Comparison of ENCODE assay signal across 8 cellular contexts in genomic region chr4:119370392-119370791, GRCh38.
DNase-seq lines count a peak whose midpoint lies in the region; ATAC-seq and TF ChIP-seq lines count a peak whose summit lies in the region.
"Not testable (repeated sequence)": the region's sequence is repeated elsewhere in the genome, so short reads cannot be mapped to it uniquely, and the experiment has no call there.

No MANE protein-coding gene starts in this region.

- not testable (repeated sequence) for H3K9me3 Mint-ChIP-seq in stimulated activated naive CD8-positive, alpha-beta T cell treated with anti-CD3 and anti-CD28 coated beads, Interleukin-15, amount 100 ng/mL, for 72 hours

- peaks cover 31 to 33% of the 10 kb centered on the region in 2 experiments for H3K4me1 ChIP-seq in neutrophil (ENCODE audit: control insufficient read depth in 1 of 2, insufficient read depth in 1 of 2, low read depth in 1 of 2, low read length in 1 of 2)

- not testable (repeated sequence) for H3K9me3 ChIP-seq in neutrophil

- POLR2A ChIA-PET in RWPE1 (lab: Yijun Ruan, JAX; ENCODE audit: low non-redundant PET), result not testable (repeated sequence)

- ATAC-seq in GM18498 (IDR thresholded peaks at IDR 0.05; ENCODE audit: unreplicated experiment) (peak; percentile 99), GM21786 (IDR thresholded peaks at IDR 0.05; ENCODE audit: unreplicated experiment) (peak; percentile 98), HG03521 (IDR thresholded peaks at IDR 0.05; ENCODE audit: unreplicated experiment) (peak; percentile 96)
- ATAC-seq in stimulated activated naive CD8-positive, alpha-beta T cell treated with anti-CD3 and anti-CD28 coated beads, Interleukin-15, amount 100 ng/mL, for 72 hours, result peak; percentile 98

- H3K27ac ChIP-seq in RWPE1, result not testable (repeated sequence)
- H3K27ac ChIP-seq in neutrophil, result peak overlapping the region; percentile 86

- not testable (repeated sequence) for H3K27me3 Mint-ChIP-seq in stimulated activated naive CD8-positive, alpha-beta T cell treated with anti-CD3 and anti-CD28 coated beads, Interleukin-15, amount 100 ng/mL, for 72 hours

- not testable (repeated sequence) for TF ChIP-seq CTCF in RWPE1 (conservative IDR thresholded peaks at IDR 0.05; ENCODE audit: low read depth); neutrophil (IDR thresholded peaks at IDR 0.05)

- H3K36me3 ChIP-seq in neutrophil, result not testable (repeated sequence)

- peak overlapping the region in 1 of 2 donors; percentile 28 for H3K27ac Mint-ChIP-seq in stimulated activated naive CD8-positive, alpha-beta T cell treated with anti-CD3 and anti-CD28 coated beads, Interleukin-15, amount 100 ng/mL, for 72 hours

- peak; percentile 19 for DNase-seq in RWPE1 (ENCODE audit: low spot score)
- DNase-seq in activated CD8-positive, alpha-beta memory T cell treated with anti-CD3 and anti-CD28 coated beads, Interleukin-2, amount 50 U/mL, for 4 hours, result peak; percentile 48
- peak; percentile 29 for DNase-seq in effector CD8-positive, alpha-beta T cell (lab: John Stamatoyannopoulos, UW)
- DNase-seq in stimulated activated naive CD8-positive, alpha-beta T cell treated with anti-CD3 and anti-CD28 coated beads, Interleukin-15, amount 100 ng/mL, for 72 hours, result peak; percentile 54 to 79

- peak overlapping the region in 1 of 2 donors; percentile 72 for H3K4me3 Mint-ChIP-seq in stimulated activated naive CD8-positive, alpha-beta T cell treated with anti-CD3 and anti-CD28 coated beads, Interleukin-15, amount 100 ng/mL, for 72 hours

- peaks cover 28% of the 10 kb centered on the region for H3K4me1 Mint-ChIP-seq in stimulated activated naive CD8-positive, alpha-beta T cell treated with anti-CD3 and anti-CD28 coated beads, Interleukin-15, amount 100 ng/mL, for 72 hours

- H3K4me3 ChIP-seq in neutrophil (ENCODE audit: low read depth in 1 of 2, low read length in 1 of 2), result peak overlapping the region; percentile 29 to 48

- CTCF ChIA-PET in RWPE1 (lab: Yijun Ruan, JAX), result not testable (repeated sequence)

- H3K27me3 ChIP-seq in neutrophil, result not testable (repeated sequence)
